In the genomic region with DNA sequence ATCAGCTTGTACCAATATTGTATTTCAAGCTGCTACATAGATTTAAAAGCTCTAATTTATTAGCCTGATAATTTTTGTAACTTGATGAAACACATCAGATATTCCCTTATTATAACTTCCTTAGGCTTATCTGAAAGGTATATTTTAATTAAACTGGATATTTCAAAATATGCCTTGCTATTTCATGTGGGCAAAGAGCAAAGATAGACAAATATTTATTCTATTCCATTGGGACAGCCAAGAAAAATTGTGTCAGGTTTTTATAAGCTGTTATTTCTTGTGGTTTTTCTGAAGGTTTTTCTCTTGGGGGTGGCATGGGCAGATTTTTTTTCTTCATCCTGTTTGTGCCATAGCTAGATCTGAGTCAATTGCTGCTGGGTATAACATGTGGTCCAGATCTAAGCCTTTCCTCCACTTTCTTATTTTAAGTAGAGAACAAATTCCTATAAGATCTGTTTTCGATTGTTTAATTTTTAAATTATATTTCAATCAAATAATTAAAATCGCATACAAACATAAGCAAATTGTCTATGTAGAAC, we compare ENCODE assay signal across 16 cellular contexts.
A peak's percentile ranks its signal among the peaks of the same experiment; 100 is the strongest.
DNase-seq lines count a peak whose midpoint lies in the region; ATAC-seq and TF ChIP-seq lines count a peak whose summit lies in the region.
"Had no signal": no experiment of that assay in that cellular context is flagged by ENCODE, and none has a peak within 500 bp of the region (broad histone marks: within the 10 kb centered on the region; RNA-seq: fewer than 3 reads in every experiment).

No MANE protein-coding gene starts in this region.

- intact Hi-C loops in PC-3 (cut with micrococcal nuclease), result no loop called here

- no peak overlapping the region for H3K4me2 ChIP-seq in PC-3 (ENCODE audit: low read length)

- H3K4me3 ChIP-seq in PC-3 (ENCODE audit: low read length), result no peak overlapping the region
- H3K4me3 ChIP-seq: K562 had no signal

- no peaks in the 10 kb centered on the region for H3K27me3 ChIP-seq in PC-3 (ENCODE audit: low read length)

- no peaks in the 10 kb centered on the region for H3K9me2 ChIP-seq in PC-3 (replicated peaks; ENCODE audit: low read length)

- CTCF ChIA-PET in PC-3 (lab: Charles Lee), result no interaction called here

- no peaks in the 10 kb centered on the region for H3K9me3 ChIP-seq in PC-3 (ENCODE audit: low read length)

- H2AFZ ChIP-seq in PC-3 (ENCODE audit: low read length), result no peak overlapping the region

- ATAC-seq in PC-3, result peak; percentile 66
- peak; percentile 72 for ATAC-seq in left lobe of liver
- ATAC-seq in HG02885 (IDR thresholded peaks at IDR 0.05; ENCODE audit: poor library complexity, unreplicated experiment), result no peak
- ATAC-seq in HG02678 (IDR thresholded peaks at IDR 0.05; ENCODE audit: unreplicated experiment), result no peak
- ATAC-seq: CD8-positive, alpha-beta T cell; HCT116; K562 had no signal

- TF ChIP-seq CTCF in 22Rv1 (IDR thresholded peaks at IDR 0.05) (no peak), PC-3 (conservative IDR thresholded peaks at IDR 0.05; ENCODE audit: low read depth, low read length) (no peak)

- BruUV-seq in PC-3 (replicated peaks; lab: Mats Ljungman, UMichigan), result no TSS peak

- H3F3A ChIP-seq in PC-3 (ENCODE audit: low read length, unreplicated experiment), result no peaks in the 10 kb centered on the region

- H3K27ac ChIP-seq in 22Rv1 (peak overlapping the region; percentile 31), PC-3 (ENCODE audit: low read length) (no peak overlapping the region)

- peaks cover 7% of the 10 kb centered on the region; the same call in 1 of the 2 replicates for H3K4me1 ChIP-seq in PC-3 (ENCODE audit: insufficient read depth, low read length)

- POLR2A ChIA-PET in PC-3 (lab: Charles Lee; ENCODE audit: unreplicated experiment), result no interaction called here

- no peaks in the 10 kb centered on the region for H4K20me1 ChIP-seq in PC-3 (ENCODE audit: low read length)

- H3K79me2 ChIP-seq in PC-3 (ENCODE audit: low read length), result no peaks in the 10 kb centered on the region

- H3K36me3 ChIP-seq in PC-3 (ENCODE audit: low read depth, low read length), result no peaks in the 10 kb centered on the region

- H3K9ac ChIP-seq in PC-3 (ENCODE audit: low read length), result no peak overlapping the region

- DNase-seq in H4 (ENCODE audit: low spot score) (peak; percentile 23), PC-3 (peak; percentile 21), left lobe of liver (ENCODE audit: low spot score) (no peak), NCI-H524 treated with DMSO at 0.1 percent for 48 hours (lab: John Stamatoyannopoulos, UW) (no peak), DMS79 (lab: John Stamatoyannopoulos, UW) (no peak)
- DNase-seq: ACHN; CD8-positive, alpha-beta T cell; COR-L47; DMS153; DND-41; GF-D8 had no signal

Comparison
In these comparisons a context has a peak if more than half of its experiments do, and no peak if none do; other contexts are left out.
1. DNase-seq: peak in H4 (single experiment) and PC-3 (single experiment); none in left lobe of liver (single experiment), NCI-H524 treated with DMSO at 0.1 percent for 48 hours (single experiment) and DMS79 (single experiment).
2. ATAC-seq: peak in PC-3 (single experiment) and left lobe of liver (single experiment); none in HG02885 (single experiment) and HG02678 (single experiment).